Comparison of ENCODE assay signal across 25 cellular contexts in genomic region chr14:69868363-69868963, GRCh38. TPM values are rescaled to one million over a fixed set of nuclear protein-coding genes. Genes with fewer than 3 reads are reported as not detected.
"Had no signal": no experiment of that assay in that cellular context is flagged by ENCODE, and none has a peak within 500 bp of the region (broad histone marks: within the 10 kb centered on the region; RNA-seq: fewer than 3 reads in every experiment).

No MANE protein-coding gene starts in this region.

- H3K4me1 ChIP-seq: breast epithelium, colonic mucosa had no signal

- H3K4me3 ChIP-seq: adrenal gland, breast epithelium, colonic mucosa, SJCRH30 had no signal

- H3K9me3 ChIP-seq: adrenal gland, colonic mucosa, SJCRH30, SK-N-SH had no signal

- H3K4me2 ChIP-seq: SK-N-SH had no signal

- H3K27ac ChIP-seq: adrenal gland, breast epithelium, colonic mucosa, SJCRH30, VCaP had no signal

- H3K27me3 ChIP-seq: adrenal gland, breast epithelium, colonic mucosa, SJCRH30 had no signal

- H3K36me3 ChIP-seq: adrenal gland, breast epithelium, colonic mucosa, SJCRH30 had no signal

- DNase-seq: activated CD4-positive, alpha-beta T cell treated with anti-CD3 and anti-CD28 coated beads for 4 hours; activated CD8-positive, alpha-beta T cell treated with anti-CD3 and anti-CD28 coated beads, Interleukin-2, amount 10 ng/mL, durations not matched to agents 7 days and 5 days; activated gamma-delta T cell treated with Interleukin-2 at 50 U/mL for 16 hours; activated naive CD4-positive, alpha-beta T cell treated with anti-CD3 and anti-CD28 coated beads, Interleukin-2, amount 50 U/mL, for 16 hours; activated naive CD8-positive, alpha-beta T cell treated with anti-CD3 and anti-CD28 coated beads, Interleukin-2, amount 10 ng/mL, durations not matched to agents 7 days and 5 days; activated T-cell treated with anti-CD3 and anti-CD28 coated beads, Interleukin-2, amount 50 U/mL, for 24 hours; adrenal gland; anterior cingulate cortex; caudate nucleus; colonic mucosa; Kasumi-1; NCI-H1105 treated with DMSO at 0.1 percent for 48 hours; NCI-H1436 treated with DMSO at 0.1 percent for 48 hours; NCI-H187 treated with DMSO at 0.1 percent for 48 hours; NCI-H446; NCI-H524; RPMI8226; SJCRH30; SK-N-SH; T-helper 1 cell had no signal

- ATAC-seq: activated CD8-positive, alpha-beta T cell treated with anti-CD3 and anti-CD28 coated beads, Interleukin-2, amount 10 ng/mL, durations not matched to agents 7 days and 5 days; activated T-helper 17 cell treated with anti-CD3 and anti-CD28 coated beads, Interleukin-2, amount 50 U/mL, for 72 hours; Right ventricle myocardium inferior had no signal

- H3K9ac ChIP-seq: SK-N-SH had no signal

RNA-seq across cellular contexts. Expression of gene SMOC1, which starts 10.8 kb away (rescaled TPM):
- total RNA-seq: activated CD8-positive, alpha-beta T cell treated with anti-CD3 and anti-CD28 coated beads, Interleukin-2, amount 10 ng/mL, durations not matched to agents 7 days and 5 days; activated naive CD8-positive, alpha-beta T cell treated with anti-CD3 and anti-CD28 coated beads, Interleukin-2, amount 10 ng/mL, durations not matched to agents 7 days and 5 days; activated T-helper 17 cell treated with anti-CD3 and anti-CD28 coated beads, Interleukin-2, amount 50 U/mL, for 72 hours; T-helper 2 cell treated with Interferon-gamma antibody and Interleukin-4, amounts not matched to agents 100 ng/mL and 5 ng/mL, for 36 hours had no signal
- polyA plus RNA-seq: SK-N-SH had no signal
